ENCODE assay signal across 20 cellular contexts in genomic region chr9:127550277-127550676, GRCh38.
A peak's percentile ranks its signal among the peaks of the same experiment; 100 is the strongest.
DNase-seq lines count a peak whose midpoint lies in the region; ATAC-seq and TF ChIP-seq lines count a peak whose summit lies in the region.
"Had no signal": no experiment of that assay in that cellular context is flagged by ENCODE, and none has a peak within 500 bp of the region (broad histone marks: within the 10 kb centered on the region; RNA-seq: fewer than 3 reads in every experiment).

No MANE protein-coding gene starts in this region.

- H3K4me1 Mint-ChIP-seq in HFFc6 (ENCODE audit: low read depth) (peaks cover 88% of the 10 kb centered on the region), endothelial cell (ENCODE audit: unreplicated experiment) (peaks cover 36% of the 10 kb centered on the region), osteocyte (ENCODE audit: unreplicated experiment) (peaks cover 79% of the 10 kb centered on the region)
- peaks cover 17% of the 10 kb centered on the region for H3K4me1 Mint-ChIP-seq in activated T-cell treated with anti-CD3 and anti-CD28 coated beads, Interleukin-2, amount 50 U/mL, for 4 hours (ENCODE audit: low read depth)
- H3K4me1 Mint-ChIP-seq: activated CD4-positive, alpha-beta T cell treated with anti-CD3 and anti-CD28 coated beads for 36 hours had no signal

- DNase-seq in ACHN = peak; percentile 17
- no peak for DNase-seq in HFFc6
- DNase-seq in endothelial cell (ENCODE audit: low spot score) = no peak
- no peak for DNase-seq in osteocyte (ENCODE audit: extremely low spot score, unreplicated experiment)
- no peak for DNase-seq in NK-92 (lab: John Stamatoyannopoulos, UW; ENCODE audit: unreplicated experiment)
- no peak for DNase-seq in activated T-cell treated with anti-CD3 and anti-CD28 coated beads, Interleukin-2, amount 50 U/mL, for 4 hours
- DNase-seq in iPS-NIHi11 (ENCODE audit: low spot score) = no peak
- no peak for DNase-seq in GM13976 (ENCODE audit: low spot score)
- DNase-seq: activated CD4-positive, alpha-beta T cell treated with anti-CD3 and anti-CD28 coated beads for 36 hours; effector CD8-positive, alpha-beta T cell; GF-D8; MV-4-11; natural killer cell; NCI-H187; posterior cingulate gyrus; sigmoid colon had no signal

- in situ Hi-C loops in ACHN (cut with HindIII; ENCODE audit: low pct_ligation_motif_present, low pct_unique_long_range_greater_than_20kb, low sequenced_read_pairs) (no loop called here), GM13976 (cut with MboI; ENCODE audit: low sequenced_read_pairs, unreplicated experiment) (no loop called here)

- TF ChIP-seq CTCF in HFFc6 (IDR thresholded peaks at IDR 0.05) = no peak
- no peak for TF ChIP-seq CTCF in endothelial cell (IDR thresholded peaks at IDR 0.05; ENCODE audit: unreplicated experiment)
- TF ChIP-seq CTCF in osteocyte (IDR thresholded peaks at IDR 0.05) = no peak
- no peak for TF ChIP-seq CTCF in GM13976 (IDR thresholded peaks at IDR 0.05; ENCODE audit: borderline replicate concordance, control extremely low read depth, extremely low read depth, insufficient read depth, missing control alignments)

- H3K36me3 Mint-ChIP-seq in HFFc6 (ENCODE audit: low read depth) (peaks cover 47% of the 10 kb centered on the region), endothelial cell (ENCODE audit: low read depth, unreplicated experiment) (peaks cover 16% of the 10 kb centered on the region), osteocyte (ENCODE audit: unreplicated experiment) (peaks cover 11% of the 10 kb centered on the region)
- peaks cover 4% of the 10 kb centered on the region for H3K36me3 Mint-ChIP-seq in activated T-cell treated with anti-CD3 and anti-CD28 coated beads, Interleukin-2, amount 50 U/mL, for 4 hours (ENCODE audit: insufficient read depth)
- H3K36me3 Mint-ChIP-seq: activated naive CD4-positive, alpha-beta T cell treated with anti-CD3 and anti-CD28 coated beads, Interleukin-2, amount 50 U/mL, for 24 hours; CD8-positive, alpha-beta T cell; natural killer cell had no signal

- H3K27me3 Mint-ChIP-seq in HFFc6 (ENCODE audit: insufficient read depth) (peaks cover 8% of the 10 kb centered on the region), endothelial cell (ENCODE audit: unreplicated experiment) (peaks cover 18% of the 10 kb centered on the region), osteocyte (ENCODE audit: unreplicated experiment) (no peaks in the 10 kb centered on the region)
- no peaks in the 10 kb centered on the region for H3K27me3 Mint-ChIP-seq in activated T-cell treated with anti-CD3 and anti-CD28 coated beads, Interleukin-2, amount 50 U/mL, for 4 hours (ENCODE audit: low read depth)
- H3K27me3 Mint-ChIP-seq: activated CD4-positive, alpha-beta T cell treated with anti-CD3 and anti-CD28 coated beads for 36 hours; activated naive CD4-positive, alpha-beta T cell treated with anti-CD3 and anti-CD28 coated beads, Interleukin-2, amount 50 U/mL, for 24 hours had no signal

- ATAC-seq in activated T-cell treated with anti-CD3 and anti-CD28 coated beads, Interleukin-2, amount 50 U/mL, for 4 hours = no peak
- ATAC-seq: activated CD4-positive, alpha-beta T cell treated with anti-CD3 and anti-CD28 coated beads for 36 hours; CD8-positive, alpha-beta T cell; HCT116; natural killer cell had no signal

- H3K27ac Mint-ChIP-seq in HFFc6 = peak overlapping the region; percentile 72
- H3K27ac Mint-ChIP-seq in endothelial cell (ENCODE audit: unreplicated experiment) = peak overlapping the region; percentile 15
- peak overlapping the region; percentile 70 for H3K27ac Mint-ChIP-seq in osteocyte (ENCODE audit: unreplicated experiment)
- H3K27ac Mint-ChIP-seq: activated CD4-positive, alpha-beta T cell treated with anti-CD3 and anti-CD28 coated beads for 36 hours; activated naive CD4-positive, alpha-beta T cell treated with anti-CD3 and anti-CD28 coated beads, Interleukin-2, amount 50 U/mL, for 24 hours; CD8-positive, alpha-beta T cell; mesothelial cell of epicardium; natural killer cell had no signal

- no peak overlapping the region for H3K4me3 Mint-ChIP-seq in HFFc6
- H3K4me3 Mint-ChIP-seq in endothelial cell (ENCODE audit: unreplicated experiment) = no peak overlapping the region
- no peak overlapping the region for H3K4me3 Mint-ChIP-seq in osteocyte (ENCODE audit: unreplicated experiment)
- no peak overlapping the region for H3K4me3 Mint-ChIP-seq in activated T-cell treated with anti-CD3 and anti-CD28 coated beads, Interleukin-2, amount 50 U/mL, for 4 hours
- H3K4me3 Mint-ChIP-seq: activated CD4-positive, alpha-beta T cell treated with anti-CD3 and anti-CD28 coated beads for 36 hours; activated naive CD4-positive, alpha-beta T cell treated with anti-CD3 and anti-CD28 coated beads, Interleukin-2, amount 50 U/mL, for 24 hours; CD8-positive, alpha-beta T cell; mesothelial cell of epicardium; natural killer cell had no signal

- no peaks in the 10 kb centered on the region for H3K9me3 Mint-ChIP-seq in HFFc6
- no peaks in the 10 kb centered on the region for H3K9me3 Mint-ChIP-seq in endothelial cell (ENCODE audit: unreplicated experiment)
- no peaks in the 10 kb centered on the region for H3K9me3 Mint-ChIP-seq in osteocyte (ENCODE audit: unreplicated experiment)
- no peaks in the 10 kb centered on the region for H3K9me3 Mint-ChIP-seq in activated T-cell treated with anti-CD3 and anti-CD28 coated beads, Interleukin-2, amount 50 U/mL, for 4 hours
- H3K9me3 Mint-ChIP-seq: activated naive CD4-positive, alpha-beta T cell treated with anti-CD3 and anti-CD28 coated beads, Interleukin-2, amount 50 U/mL, for 24 hours; CD8-positive, alpha-beta T cell; mesothelial cell of epicardium; natural killer cell had no signal

Comparison
In these comparisons a context has a peak if more than half of its experiments do, and no peak if none do; other contexts are left out.
1. H3K27ac Mint-ChIP-seq: peak in every context shown above with its lines; median percentile 72 in HFFc6; 70 in osteocyte; 15 in endothelial cell.